ENCODE assay signal across 9 cellular contexts in the genomic region with DNA sequence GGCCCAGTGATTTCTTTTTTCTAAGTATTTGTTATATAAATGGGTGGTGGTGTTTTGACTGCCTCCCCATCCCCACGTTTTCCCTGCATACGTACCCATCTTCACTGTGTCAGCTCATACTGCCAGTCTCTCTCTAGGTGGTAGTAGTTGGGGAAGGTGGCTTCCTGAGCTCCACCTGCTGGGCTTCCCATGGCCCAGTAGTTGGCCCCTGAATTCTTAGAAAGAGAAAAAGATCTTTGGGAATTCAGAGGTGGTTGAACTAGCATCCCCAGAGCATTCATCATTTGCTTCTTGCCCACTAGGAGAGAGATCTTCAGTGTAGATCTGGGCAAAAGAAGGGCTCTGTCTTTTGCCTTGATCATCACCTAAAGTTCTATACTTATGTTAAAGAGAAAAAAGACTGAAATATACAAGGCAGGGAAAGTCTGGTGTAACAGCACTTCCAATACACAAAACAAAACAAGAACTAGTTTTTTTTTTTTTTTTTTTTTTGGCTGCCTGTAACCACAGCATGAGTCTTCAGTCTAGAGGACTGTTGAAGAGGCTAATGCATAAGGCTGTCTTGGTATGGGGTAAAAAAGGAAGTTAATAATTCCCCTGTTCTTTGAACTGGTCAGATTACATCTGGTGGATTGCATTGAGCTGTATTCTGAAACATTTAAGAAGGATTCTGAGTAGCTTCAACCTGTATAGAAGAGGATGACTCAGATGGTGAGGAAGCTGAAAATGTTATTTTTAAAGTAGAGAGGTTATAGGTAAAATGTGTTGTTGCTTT.
A peak's percentile ranks its signal among the peaks of the same experiment; 100 is the strongest.
DNase-seq lines count a peak whose midpoint lies in the region; ATAC-seq and TF ChIP-seq lines count a peak whose summit lies in the region.
"Had no signal": no experiment of that assay in that cellular context is flagged by ENCODE, and none has a peak within 500 bp of the region (broad histone marks: within the 10 kb centered on the region; RNA-seq: fewer than 3 reads in every experiment).

No MANE protein-coding gene starts in this region.

- no peak overlapping the region for H3K27ac ChIP-seq in effector memory CD4-positive, alpha-beta T cell (ENCODE audit: insufficient read depth, low read length, poor library complexity, severe bottlenecking)
- H3K27ac ChIP-seq in heart left ventricle, result no peak overlapping the region

- no peaks in the 10 kb centered on the region for H3K4me1 ChIP-seq in effector memory CD4-positive, alpha-beta T cell (ENCODE audit: control insufficient read depth, insufficient read depth, low read length, poor library complexity, severe bottlenecking)
- H3K4me1 ChIP-seq in heart left ventricle, result peaks cover 0 to 8% (median 0%) of the 10 kb centered on the region in 12 donors

- no peaks in the 10 kb centered on the region for H3K36me3 ChIP-seq in effector memory CD4-positive, alpha-beta T cell (ENCODE audit: control insufficient read depth, insufficient read depth, low read length)
- no peaks in the 10 kb centered on the region for H3K36me3 ChIP-seq in heart left ventricle

- no peak for TF ChIP-seq POLR2A in heart left ventricle (IDR thresholded peaks at IDR 0.05)

- peak; percentile 91 for ATAC-seq in GM19463 (IDR thresholded peaks at IDR 0.05; ENCODE audit: unreplicated experiment)
- ATAC-seq in HG03196 (IDR thresholded peaks at IDR 0.05; ENCODE audit: unreplicated experiment), result peak; percentile 93
- ATAC-seq in heart left ventricle, result no peak

- H3K27me3 ChIP-seq in effector memory CD4-positive, alpha-beta T cell (replicated peaks; ENCODE audit: control insufficient read depth, insufficient read depth, low read length, poor library complexity, severe bottlenecking), result no peaks in the 10 kb centered on the region
- H3K27me3 ChIP-seq in heart left ventricle, result no peaks in the 10 kb centered on the region

- no peaks in the 10 kb centered on the region for H3K9me3 ChIP-seq in effector memory CD4-positive, alpha-beta T cell (ENCODE audit: control insufficient read depth, low read length)
- H3K9me3 ChIP-seq in heart left ventricle, result no peaks in the 10 kb centered on the region

- TF ChIP-seq CTCF in heart left ventricle (IDR thresholded peaks at IDR 0.05), result no peak

- DNase-seq in CD1c-positive myeloid dendritic cell (ENCODE audit: extremely low spot score) (peak; percentile 17), amniotic epithelial cell (ENCODE audit: low read depth) (peak; percentile 35), NAMALWA (ENCODE audit: low spot score) (no peak), heart left ventricle (no peak), H4 (ENCODE audit: low spot score) (no peak)
- DNase-seq in effector memory CD4-positive, alpha-beta T cell, result no peak
- DNase-seq: activated B cell treated with CpG ODN at 0.5 μM for 24 hours had no signal

- WGBS in heart left ventricle, 4 donors, result 93 to 100% (median 95%) methylated on average over 2 of the region's 2 CpGs

- H3K4me3 ChIP-seq in effector memory CD4-positive, alpha-beta T cell (ENCODE audit: insufficient read depth, low read depth, low read length, poor library complexity, severe bottlenecking), result no peak overlapping the region
- H3K4me3 ChIP-seq in heart left ventricle, result no peak overlapping the region

- intact Hi-C loops in heart left ventricle (cut with DNase I), result loop anchor here in 2 of 10 donors (10.0 kb wide), 2 partner anchors 124 to 596 kb away; no protein-coding TSS in a partner anchor

Comparison
In these comparisons a context has a peak if more than half of its experiments do, and no peak if none do; other contexts are left out.
1. DNase-seq: peak in CD1c-positive myeloid dendritic cell (single experiment) and amniotic epithelial cell (single experiment); none in effector memory CD4-positive, alpha-beta T cell (0 of 3), NAMALWA (single experiment), heart left ventricle (0 of 5) and H4 (single experiment).
2. ATAC-seq: peak in GM19463 (single experiment) and HG03196 (single experiment); none in heart left ventricle (0 of 4).